13 cellular contexts compared by ENCODE assay signal in genomic region chr19:43561144-43561970, GRCh38. TPM values are rescaled to one million over a fixed set of nuclear protein-coding genes. Genes with fewer than 3 reads are reported as not detected.
DNase-seq lines count a peak whose midpoint lies in the region; ATAC-seq, FAIRE-seq and TF ChIP-seq lines count a peak whose summit lies in the region.
"Had no signal": no experiment of that assay in that cellular context is flagged by ENCODE, and none has a peak within 500 bp of the region (broad histone marks: within the 10 kb centered on the region; RNA-seq: fewer than 3 reads in every experiment).

No MANE protein-coding gene starts in this region.

- H3K27ac ChIP-seq in CD4-positive, CD25-positive, alpha-beta regulatory T cell (ENCODE audit: insufficient read depth, low read length, poor library complexity, severe bottlenecking), result peak overlapping the region; percentile 92
- H3K27ac ChIP-seq in IMR-90 (ENCODE audit: insufficient read depth, low read length) (no peak overlapping the region), neuronal stem cell (replicated peaks; ENCODE audit: low read length) (no peak overlapping the region), pancreas (no peak overlapping the region)

- H3K18ac ChIP-seq in IMR-90 (ENCODE audit: low read depth, low read length), result no peak overlapping the region
- no peak overlapping the region for H3K18ac ChIP-seq in neuronal stem cell (ENCODE audit: low read length)

- WGBS in IMR-90 (ENCODE audit: extremely low coverage in 2 of 2, insufficient read length in 1 of 2), 2 experiments, result 69% methylated on average over 3 of the region's 12 CpGs; no CpG with 5 or more reads in 1 of the 2 experiments
- WGBS in neuronal stem cell (ENCODE audit: extremely low coverage in 2 of 2, insufficient read length in 2 of 2, insufficient replicate concordance in 1 of 2), 2 donors, result no CpG with 5 or more reads among the region's 12 CpGs
- 91 to 92% methylated on average over 12 of the region's 12 CpGs for whole genome bisulfite sequencing in pancreas, 2 donors

- H3K36me3 Mint-ChIP-seq in CD4-positive, CD25-positive, alpha-beta regulatory T cell, result peaks cover 20% of the 10 kb centered on the region
- peaks cover 50% of the 10 kb centered on the region for H3K36me3 Mint-ChIP-seq in brain

- intact Hi-C loops in IMR-90 (cut with micrococcal nuclease), result loop anchor here (2.0 kb wide), 1 partner anchor 33 kb away; no protein-coding TSS in a partner anchor
- intact Hi-C loops in pancreas (cut with DNase I), result no loop called here

- H3K9ac ChIP-seq in IMR-90 (ENCODE audit: low read depth, low read length), result no peak overlapping the region
- H3K9ac ChIP-seq in neuronal stem cell (ENCODE audit: low read depth, low read length, poor library complexity), result peak overlapping the region; percentile 9

- H3K9me3 ChIP-seq in CD4-positive, CD25-positive, alpha-beta regulatory T cell (ENCODE audit: control insufficient read depth in 2 of 2, low read length in 2 of 2), result no peaks in the 10 kb centered on the region
- H3K9me3 ChIP-seq in IMR-90 (ENCODE audit: control insufficient read depth, insufficient read depth, low read length), result no peaks in the 10 kb centered on the region
- no peaks in the 10 kb centered on the region for H3K9me3 ChIP-seq in neuronal stem cell (replicated peaks in 1 of 2; ENCODE audit: control insufficient read depth in 2 of 2, insufficient read depth in 1 of 2, low read depth in 1 of 2, low read length in 2 of 2)
- no peaks in the 10 kb centered on the region for H3K9me3 ChIP-seq in pancreas

- TF ChIP-seq RAD21 in IMR-90 (IDR thresholded peaks at IDR 0.05; ENCODE audit: low read length), result no peak

- H3K79me1 ChIP-seq in IMR-90 (ENCODE audit: low read depth in 1 of 2, low read length in 2 of 2) (peaks cover 13 to 54% of the 10 kb centered on the region in 2 experiments; a peak in 3 of 4 replicates), neuronal stem cell (ENCODE audit: low read depth, low read length) (peaks cover 6% of the 10 kb centered on the region)

- H2BK5ac ChIP-seq in IMR-90 (ENCODE audit: low read depth, low read length, poor library complexity, severe bottlenecking) (no peak overlapping the region), neuronal stem cell (ENCODE audit: low read length) (no peak overlapping the region)

- CTCF ChIA-PET in IMR-90 (lab: Yijun Ruan, JAX), result interaction anchor here (1.5 kb wide), 1 partner anchor 26 kb away, joined by 3 read pairs; no protein-coding TSS in a partner anchor

- POLR2A ChIA-PET in IMR-90 (lab: Charles Lee; ENCODE audit: unreplicated experiment), result no interaction called here

- H4K91ac ChIP-seq in IMR-90 (ENCODE audit: insufficient read depth, low read depth, low read length), result no peak overlapping the region; the same call in 1 of the 2 replicates
- no peak overlapping the region for H4K91ac ChIP-seq in neuronal stem cell (ENCODE audit: low read depth, low read length, poor library complexity)

- H4K20me1 ChIP-seq in IMR-90 (ENCODE audit: insufficient read depth, low read length), result peaks cover 6% of the 10 kb centered on the region; the same call in 1 of the 2 replicates

- H3K4ac ChIP-seq in IMR-90 (ENCODE audit: low read depth, low read length), result peak overlapping the region; percentile 18
- no peak overlapping the region for H3K4ac ChIP-seq in neuronal stem cell (ENCODE audit: low read length)

- H3K27me3 ChIP-seq in CD4-positive, CD25-positive, alpha-beta regulatory T cell (ENCODE audit: control insufficient read depth, insufficient read depth, low read length), result no peaks in the 10 kb centered on the region
- H3K27me3 ChIP-seq in IMR-90 (ENCODE audit: control insufficient read depth, insufficient read depth, low read length), result no peaks in the 10 kb centered on the region
- no peaks in the 10 kb centered on the region for H3K27me3 ChIP-seq in neuronal stem cell (ENCODE audit: control insufficient read depth in 3 of 3, insufficient read depth in 3 of 3, low read depth in 1 of 3, low read length in 3 of 3)
- no peaks in the 10 kb centered on the region for H3K27me3 ChIP-seq in pancreas

- peak overlapping the region; percentile 52 to 99 (median 97) for H3K27ac Mint-ChIP-seq in CD4-positive, CD25-positive, alpha-beta regulatory T cell
- H3K27ac Mint-ChIP-seq in brain, result peak overlapping the region in 3 of 5 experiments; percentile 9 to 100 (median 48)

- dilution Hi-C loops in IMR-90 (cut with HindIII; ENCODE audit: low sequenced_read_pairs, unreplicated experiment), result no loop called here

- H3K4me1 ChIP-seq in CD4-positive, CD25-positive, alpha-beta regulatory T cell (ENCODE audit: control insufficient read depth, insufficient read depth, low read length, poor library complexity, severe bottlenecking), result peaks cover 35% of the 10 kb centered on the region
- H3K4me1 ChIP-seq in IMR-90 (ENCODE audit: control insufficient read depth, insufficient read depth, low read length), result peaks cover 5% of the 10 kb centered on the region
- no peaks in the 10 kb centered on the region for H3K4me1 ChIP-seq in neuronal stem cell (ENCODE audit: control insufficient read depth in 2 of 2, insufficient read depth in 1 of 2, low read depth in 1 of 2, low read length in 2 of 2)
- no peaks in the 10 kb centered on the region for H3K4me1 ChIP-seq in pancreas

- FAIRE-seq in pancreas (lab: Jason Lieb, UNC), result no peak

- BruUV-seq in IMR-90 (replicated peaks; lab: Mats Ljungman, UMichigan), result no TSS peak

- peak overlapping the region; percentile 76 for H3K4me3 ChIP-seq in CD4-positive, CD25-positive, alpha-beta regulatory T cell (ENCODE audit: low read depth, low read length)
- H3K4me3 ChIP-seq in IMR-90 (ENCODE audit: insufficient read depth, low read depth, low read length), result no peak overlapping the region
- H3K4me3 ChIP-seq in neuronal stem cell (ENCODE audit: low read length in 2 of 2), result no peak overlapping the region
- no peak overlapping the region for H3K4me3 ChIP-seq in pancreas

- H3K14ac ChIP-seq in IMR-90 (replicated peaks; ENCODE audit: low read depth, low read length) (no peak overlapping the region), neuronal stem cell (ENCODE audit: low read length) (no peak overlapping the region)

- TF ChIP-seq POLR2A in IMR-90 (IDR thresholded peaks at IDR 0.05; ENCODE audit: low read depth, low read length), result no peak

- H2BK20ac ChIP-seq in IMR-90 (ENCODE audit: low read depth, low read length), result no peak overlapping the region; the same call in 1 of the 2 replicates

- no peak overlapping the region for H3K4me2 ChIP-seq in IMR-90 (ENCODE audit: low read depth, low read length)
- no peak overlapping the region for H3K4me2 ChIP-seq in neuronal stem cell (ENCODE audit: insufficient read depth, low read length, poor library complexity, severe bottlenecking)

- TF ChIP-seq CTCF in IMR-90 (conservative IDR thresholded peaks at IDR 0.05; ENCODE audit: low read depth, low read length) (no peak), brain (conservative IDR thresholded peaks at IDR 0.05) (no peak), pancreas (IDR thresholded peaks at IDR 0.05) (no peak)

- H2AK9ac ChIP-seq in IMR-90 (replicated peaks; ENCODE audit: low read depth, low read length, poor library complexity), result peak overlapping the region; percentile 3

- H3K27me3 Mint-ChIP-seq in CD4-positive, CD25-positive, alpha-beta regulatory T cell, result no peaks in the 10 kb centered on the region
- no peaks in the 10 kb centered on the region for H3K27me3 Mint-ChIP-seq in brain

- peaks cover 29% of the 10 kb centered on the region for H3K9me1 ChIP-seq in IMR-90 (ENCODE audit: insufficient read depth, low read length)

- in situ Hi-C loops in IMR-90 (cut with MboI; ENCODE audit: low sequenced_read_pairs), result no loop called here

- H2BK120ac ChIP-seq in IMR-90 (ENCODE audit: low read depth, low read length), result peak overlapping the region; percentile 66
- no peak overlapping the region for H2BK120ac ChIP-seq in neuronal stem cell (ENCODE audit: low read depth, low read length)

- no peak for DNase-seq in CD4-positive, CD25-positive, alpha-beta regulatory T cell
- DNase-seq in IMR-90, result no peak
- no peak for DNase-seq in neuronal stem cell (ENCODE audit: low spot score)
- no peak for DNase-seq in pancreas
- no peak for DNase-seq in activated CD4-positive, CD25-positive, alpha-beta regulatory T cell treated with anti-CD3 and anti-CD28 coated beads, Interleukin-2, amount 50 U/mL, for 72 hours
- no peak for DNase-seq in COR-L47 (lab: John Stamatoyannopoulos, UW)
- DNase-seq: aorta; NCI-H1930; NCI-H82; stimulated activated CD4-positive, alpha-beta T cell treated with anti-CD3 and anti-CD28 coated beads, Interleukin-4, amount 100 ng/mL, for 1 hour had no signal

- H3K4me3 Mint-ChIP-seq in CD4-positive, CD25-positive, alpha-beta regulatory T cell, result peak overlapping the region; percentile 48 to 86 (median 70)
- H3K4me3 Mint-ChIP-seq in brain, result no peak overlapping the region

- H2AFZ ChIP-seq in IMR-90 (replicated peaks; ENCODE audit: low read length, poor library complexity) (no peak overlapping the region), neuronal stem cell (ENCODE audit: low read length) (no peak overlapping the region)

- H2BK15ac ChIP-seq in IMR-90 (ENCODE audit: low read depth, low read length) (no peak overlapping the region; the same call in 2 of the 3 replicates), neuronal stem cell (ENCODE audit: low read length) (no peak overlapping the region)

- peaks cover 13% of the 10 kb centered on the region for H3K36me3 ChIP-seq in CD4-positive, CD25-positive, alpha-beta regulatory T cell (ENCODE audit: control insufficient read depth, insufficient read depth, low read length)
- H3K36me3 ChIP-seq in IMR-90 (ENCODE audit: control insufficient read depth, insufficient read depth, low read length) (peaks cover 9% of the 10 kb centered on the region), neuronal stem cell (replicated peaks in 1 of 2; ENCODE audit: control insufficient read depth in 2 of 2, insufficient read depth in 2 of 2, low read length in 2 of 2) (peaks cover 25 to 63% of the 10 kb centered on the region in 2 donors), pancreas (no peaks in the 10 kb centered on the region)

- H3K56ac ChIP-seq in IMR-90 (ENCODE audit: extremely low read depth, insufficient read depth, low read length), result no peak overlapping the region

- H3K23ac ChIP-seq in IMR-90 (ENCODE audit: low read depth, low read length) (no peak overlapping the region), neuronal stem cell (ENCODE audit: low read depth, low read length, poor library complexity) (no peak overlapping the region)

- H2BK12ac ChIP-seq in neuronal stem cell (ENCODE audit: low read length), result no peak overlapping the region

- peaks cover 0 to 2% (median 0%) of the 10 kb centered on the region in 7 donors for H3K9me3 Mint-ChIP-seq in CD4-positive, CD25-positive, alpha-beta regulatory T cell
- H3K9me3 Mint-ChIP-seq in brain, result peaks cover 0 to 4% (median 0%) of the 10 kb centered on the region in 5 experiments

- peaks cover 0 to 56% (median 39%) of the 10 kb centered on the region in 4 donors for H3K4me1 Mint-ChIP-seq in CD4-positive, CD25-positive, alpha-beta regulatory T cell
- H3K4me1 Mint-ChIP-seq in brain, result peaks cover 6% of the 10 kb centered on the region

- peak overlapping the region; percentile 15; the same call in 1 of the 2 replicates for H2AK5ac ChIP-seq in IMR-90 (ENCODE audit: low read depth, low read length)
- H2AK5ac ChIP-seq in neuronal stem cell (ENCODE audit: low read depth, low read length), result no peak overlapping the region

- ATAC-seq in CD4-positive, CD25-positive, alpha-beta regulatory T cell (ENCODE audit: low read depth in 2 of 2), result no peak
- ATAC-seq in IMR-90 (ENCODE audit: low read depth) (no peak), pancreas (no peak)

- no peak overlapping the region for H4K5ac ChIP-seq in IMR-90 (ENCODE audit: low read depth, low read length)

- H4K8ac ChIP-seq in IMR-90 (ENCODE audit: low read depth in 2 of 2, low read length in 2 of 2) (no peak overlapping the region), neuronal stem cell (ENCODE audit: low read depth, low read length) (no peak overlapping the region)

RNA-seq across cellular contexts. Expression of gene XRCC1, which starts 14.0 kb away (rescaled TPM):
- total RNA-seq in CD4-positive, CD25-positive, alpha-beta regulatory T cell, result 35.4 TPM
- 10 to 100 TPM; 19.8 to 26.9 (median 24.3) TPM for polyA plus RNA-seq in CD4-positive, CD25-positive, alpha-beta regulatory T cell
- 12.2 and 12.5 TPM in 2 replicates for total RNA-seq in IMR-90 (2012; rRNA removed)
- polyA plus RNA-seq in IMR-90 (2012; rRNA removed), result 21.3 and 25.9 TPM in 2 replicates
- polyA plus RNA-seq in IMR-90 (2012; cell fraction: cytosol; rRNA removed), result 18.9 and 21.7 TPM in 2 replicates
- 14.3 and 17.2 TPM in 2 replicates for polyA plus RNA-seq in IMR-90 (2012; cell fraction: nucleus; rRNA removed; ENCODE audit: low replicate concordance)
- polyA plus RNA-seq in brain (ENCODE audit: insufficient read depth, low read depth, low replicate concordance), result 73.4 TPM
- polyA plus RNA-seq in neuronal stem cell (2013, experiment 1 of 2), result 45.5 TPM
- polyA plus RNA-seq in neuronal stem cell (2013, experiment 2 of 2), result 44.7 TPM
- 10 to 100 TPM in 5 of 6 donors, 1 to 10 TPM in 1; 9.3 to 13.5 (median 12.0) TPM for total RNA-seq in pancreas
- 10 to 100 TPM; 15.0 to 19.3 TPM for polyA plus RNA-seq in pancreas

RNA-seq across cellular contexts. Expression of gene PINLYP, which starts 14.2 kb away (rescaled TPM):
- total RNA-seq in CD4-positive, CD25-positive, alpha-beta regulatory T cell, result not detected
- polyA plus RNA-seq in CD4-positive, CD25-positive, alpha-beta regulatory T cell, result 1 to 10 TPM in 1 of 4 donors, under 1 TPM in 3; 0.42 to 1.3 (median 0.65) TPM
- total RNA-seq in IMR-90 (2012; rRNA removed) (0.54 and 0.83 TPM in 2 replicates), pancreas (1 to 10 TPM in 2 of 6 donors, under 1 TPM in 4; 0.51 to 1.5 (median 0.60) TPM)
- polyA plus RNA-seq in IMR-90 (2012; rRNA removed) (1.0 and 1.4 TPM in 2 replicates), brain (ENCODE audit: insufficient read depth, low read depth, low replicate concordance) (22.6 TPM), pancreas (1 to 10 TPM; 5.2 to 7.2 TPM)
- 1.0 and 1.5 TPM in 2 replicates for polyA plus RNA-seq in IMR-90 (2012; cell fraction: cytosol; rRNA removed)
- 2.4 and 3.2 TPM in 2 replicates for polyA plus RNA-seq in IMR-90 (2012; cell fraction: nucleus; rRNA removed; ENCODE audit: low replicate concordance)
- 8.4 TPM for polyA plus RNA-seq in neuronal stem cell (2013, experiment 1 of 2)
- 8.4 TPM for polyA plus RNA-seq in neuronal stem cell (2013, experiment 2 of 2)
- total RNA-seq: H4, MCF 10A had no signal

RNA-seq across cellular contexts. Expression of gene ZNF575, which starts 28.4 kb away (rescaled TPM):
- 3.3 TPM for total RNA-seq in CD4-positive, CD25-positive, alpha-beta regulatory T cell
- 1 to 10 TPM in 3 of 4 donors, under 1 TPM in 1; 0.83 to 1.6 (median 1.3) TPM for polyA plus RNA-seq in CD4-positive, CD25-positive, alpha-beta regulatory T cell
- total RNA-seq in IMR-90 (2012; rRNA removed), result not detected in 2 replicates
- 0.77 and 0.87 TPM in 2 replicates for polyA plus RNA-seq in IMR-90 (2012; rRNA removed)
- 0.60 and 1.3 TPM in 2 replicates for polyA plus RNA-seq in IMR-90 (2012; cell fraction: cytosol; rRNA removed)
- polyA plus RNA-seq in IMR-90 (2012; cell fraction: nucleus; rRNA removed; ENCODE audit: low replicate concordance), result 1.1 and 1.6 TPM in 2 replicates
- polyA plus RNA-seq in brain (ENCODE audit: insufficient read depth, low read depth, low replicate concordance), result 4.1 TPM
- 0.29 TPM for polyA plus RNA-seq in neuronal stem cell (2013, experiment 1 of 2)
- 0.21 TPM for polyA plus RNA-seq in neuronal stem cell (2013, experiment 2 of 2)
- total RNA-seq in pancreas, result 1 to 10 TPM in 5 of 6 donors, under 1 TPM in 1; 0.79 to 1.3 (median 1.2) TPM
- polyA plus RNA-seq in pancreas, result 1 to 10 TPM; 1.1 to 1.2 TPM
- total RNA-seq: H4 had no signal

RNA-seq across cellular contexts. Expression of gene ETHE1, which starts 34.4 kb away (rescaled TPM):
- total RNA-seq in CD4-positive, CD25-positive, alpha-beta regulatory T cell, result 22.8 TPM
- polyA plus RNA-seq in CD4-positive, CD25-positive, alpha-beta regulatory T cell, result 10 to 100 TPM; 55.1 to 73.5 (median 64.4) TPM
- total RNA-seq in IMR-90 (2012; rRNA removed) (141 and 161 TPM in 2 replicates), pancreas (10 to 100 TPM in 5 of 6 donors, 1 to 10 TPM in 1; 8.7 to 21.3 (median 15.9) TPM)
- polyA plus RNA-seq in IMR-90 (2012; rRNA removed) (233 and 249 TPM in 2 replicates), brain (ENCODE audit: insufficient read depth, low read depth, low replicate concordance) (30.1 TPM), pancreas (10 to 100 TPM; 13.6 to 17.3 TPM)
- 116 and 285 TPM in 2 replicates for polyA plus RNA-seq in IMR-90 (2012; cell fraction: cytosol; rRNA removed)
- 66.3 and 168 TPM in 2 replicates for polyA plus RNA-seq in IMR-90 (2012; cell fraction: nucleus; rRNA removed; ENCODE audit: low replicate concordance)
- polyA plus RNA-seq in neuronal stem cell (2013, experiment 1 of 2), result 14.2 TPM
- polyA plus RNA-seq in neuronal stem cell (2013, experiment 2 of 2), result 13.9 TPM

RNA-seq across cellular contexts. Expression of gene IRGQ, which starts 34.6 kb away (rescaled TPM):
- total RNA-seq in CD4-positive, CD25-positive, alpha-beta regulatory T cell, result 40.9 TPM
- polyA plus RNA-seq in CD4-positive, CD25-positive, alpha-beta regulatory T cell, result 1 to 10 TPM in 3 of 4 donors, under 1 TPM in 1; 0.54 to 3.0 (median 1.5) TPM
- total RNA-seq in IMR-90 (2012; rRNA removed) (9.0 and 10.8 TPM in 2 replicates), pancreas (10 to 100 TPM in 3 of 6 donors, 1 to 10 TPM in 3; 8.2 to 14.7 (median 11.0) TPM)
- polyA plus RNA-seq in IMR-90 (2012; rRNA removed) (6.8 and 9.9 TPM in 2 replicates), brain (ENCODE audit: insufficient read depth, low read depth, low replicate concordance) (7.8 TPM), pancreas (1 to 10 TPM; 4.3 to 6.1 TPM)
- polyA plus RNA-seq in IMR-90 (2012; cell fraction: cytosol; rRNA removed), result 4.8 and 5.9 TPM in 2 replicates
- 24.0 and 30.1 TPM in 2 replicates for polyA plus RNA-seq in IMR-90 (2012; cell fraction: nucleus; rRNA removed; ENCODE audit: low replicate concordance)
- 8.3 TPM for polyA plus RNA-seq in neuronal stem cell (2013, experiment 1 of 2)
- polyA plus RNA-seq in neuronal stem cell (2013, experiment 2 of 2), result 8.4 TPM

Comparison
In these comparisons a context has a peak if more than half of its experiments do, and no peak if none do; other contexts are left out.
1. H3K4me3 Mint-ChIP-seq: peak in CD4-positive, CD25-positive, alpha-beta regulatory T cell (4 of 4); none in brain (0 of 5).